Comparison of ENCODE assay signal across 11 cellular contexts in the genomic region with DNA sequence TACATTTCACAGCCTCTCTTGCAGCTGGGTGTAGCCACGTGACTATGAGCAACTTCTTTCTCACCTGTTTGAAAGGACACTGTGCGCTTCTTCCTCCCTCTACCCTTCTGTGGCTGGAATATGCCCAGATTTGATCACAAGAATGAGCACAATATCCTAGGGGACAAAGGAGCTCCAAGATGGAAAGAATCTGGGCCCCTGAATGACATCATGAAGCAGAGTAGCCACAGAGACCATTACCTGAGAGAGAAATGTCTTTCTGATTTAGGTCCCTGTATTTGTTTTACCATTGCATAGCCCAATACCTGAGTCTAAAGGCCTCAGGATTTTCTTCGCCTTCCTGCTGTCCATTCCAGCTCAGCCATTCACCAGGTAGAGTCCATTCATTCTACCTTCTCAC. TPM values are rescaled to one million over a fixed set of nuclear protein-coding genes. Genes with fewer than 3 reads are reported as not detected.
"Had no signal": no experiment of that assay in that cellular context is flagged by ENCODE, and none has a peak within 500 bp of the region (broad histone marks: within the 10 kb centered on the region; RNA-seq: fewer than 3 reads in every experiment).

No MANE protein-coding gene starts in this region.

- H3K9me3 ChIP-seq: HAP-1 had no signal

- H3K9ac ChIP-seq: GM23248 had no signal

- H3K4me1 ChIP-seq: HAP-1 had no signal

- H2AFZ ChIP-seq: GM23248 had no signal

- H3K36me3 ChIP-seq: HAP-1 had no signal

- H3K27ac ChIP-seq: GM23248, HL-60 had no signal

- H3K4me3 ChIP-seq: GM23248, HAP-1 had no signal

- DNase-seq: GM23248, GOT3, H7, HFFc6, IMR-90, Kasumi-1, KG1 had no signal

- ATAC-seq: HCT116 had no signal

RNA-seq across cellular contexts. Expression of a gene that starts 45.3 kb away (rescaled TPM):
- total RNA-seq: GM23248, H7, HT1080, IMR-90 had no signal
